In genomic region chr3:128590948-128591347, GRCh38 we compare ENCODE assay signal across 17 cellular contexts. TPM values are rescaled to one million over a fixed set of nuclear protein-coding genes. Genes with fewer than 3 reads are reported as not detected.
DNase-seq lines count a peak whose midpoint lies in the region; ATAC-seq, FAIRE-seq and TF ChIP-seq lines count a peak whose summit lies in the region.
"Had no signal": no experiment of that assay in that cellular context is flagged by ENCODE, and none has a peak within 500 bp of the region (broad histone marks: within the 10 kb centered on the region; RNA-seq: fewer than 3 reads in every experiment).

No MANE protein-coding gene starts in this region.

- intact Hi-C loops in kidney (cut with DNase I) (no loop called here), left lung (cut with DNase I) (no loop called here)

- H3K4me1 ChIP-seq in SJCRH30: no peaks in the 10 kb centered on the region
- no peaks in the 10 kb centered on the region for H3K4me1 ChIP-seq in kidney (ENCODE audit: control insufficient read depth in 1 of 2, insufficient read depth in 1 of 2, low read depth in 1 of 2, low read length in 2 of 2)
- H3K4me1 ChIP-seq in left lung: peaks cover 0 to 36% of the 10 kb centered on the region in 2 donors
- H3K4me1 ChIP-seq: esophagus squamous epithelium had no signal

- POLR2A ChIA-PET in HEK293T (lab: Yijun Ruan, JAX): no interaction called here

- peak; percentile 30 for TF ChIP-seq CTCF in D721Med (IDR thresholded peaks at IDR 0.05; ENCODE audit: insufficient read depth, missing control alignments)
- TF ChIP-seq CTCF in kidney (IDR thresholded peaks at IDR 0.05; ENCODE audit: borderline replicate concordance, extremely low read depth, insufficient read depth): peak; percentile 34
- TF ChIP-seq CTCF in left lung (IDR thresholded peaks at IDR 0.05): no peak

- CTCF ChIA-PET in HEK293T (lab: Yijun Ruan, JAX): no interaction called here

- H3K4me3 ChIP-seq in SJCRH30: no peak overlapping the region
- H3K4me3 ChIP-seq in kidney (ENCODE audit: low read length in 2 of 2): no peak overlapping the region
- no peak overlapping the region for H3K4me3 ChIP-seq in left lung
- H3K4me3 ChIP-seq: BLaER1 treated with 17β-estradiol and CSF1 and Interleukin-3, amounts not matched to agents 10 nM and 100 nM; esophagus squamous epithelium had no signal

- ATAC-seq in left lung (no peak), esophagus mucosa (no peak)
- ATAC-seq: stimulated activated naive B cell treated with anti-CD40 and anti-IgM and Interleukin-4, amounts not matched to agents 10 μg/mL and 1 μg/mL and 100 μg/mL, for 72 hours; T-cell had no signal

- no peak overlapping the region for H3K9ac ChIP-seq in kidney (ENCODE audit: low read length in 2 of 2)
- H3K9ac ChIP-seq: BLaER1 treated with 17β-estradiol and CSF1 and Interleukin-3, amounts not matched to agents 10 nM and 100 nM had no signal

- no peaks in the 10 kb centered on the region for H3K36me3 ChIP-seq in SJCRH30
- H3K36me3 ChIP-seq in kidney (ENCODE audit: control insufficient read depth in 1 of 2, insufficient read depth in 2 of 2, low read length in 2 of 2): no peaks in the 10 kb centered on the region
- no peaks in the 10 kb centered on the region for H3K36me3 ChIP-seq in left lung
- H3K36me3 ChIP-seq: esophagus squamous epithelium had no signal

- H3K27me3 ChIP-seq in SJCRH30: no peaks in the 10 kb centered on the region
- no peaks in the 10 kb centered on the region for H3K27me3 ChIP-seq in left lung
- H3K27me3 ChIP-seq: BLaER1 treated with 17β-estradiol and CSF1 and Interleukin-3, amounts not matched to agents 10 nM and 100 nM had no signal

- FAIRE-seq in D721Med (lab: Jason Lieb, UNC): no peak
- FAIRE-seq in kidney (lab: Jason Lieb, UNC): no peak
- FAIRE-seq: bronchial epithelial cell had no signal

- DNase-seq in D721Med (ENCODE audit: insufficient read length, low spot score): no peak
- peak; percentile 55 for DNase-seq in HEK293T (ENCODE audit: extremely low spot score)
- DNase-seq in SJCRH30: peak; percentile 45 to 64
- no peak for DNase-seq in kidney
- no peak for DNase-seq in left lung
- DNase-seq in activated CD4-positive, CD25-positive, alpha-beta regulatory T cell (lab: John Stamatoyannopoulos, UW): no peak
- DNase-seq in 8988T: no peak
- DNase-seq: activated CD4-positive, alpha-beta T cell treated with anti-CD3 and anti-CD28 coated beads, Interleukin-2, amount 50 U/mL, for 48 hours; activated effector memory CD4-positive, alpha-beta T cell treated with anti-CD3 and anti-CD28 coated beads, Interleukin-2, amount 50 U/mL, for 16 hours; esophagus squamous epithelium; NCI-H1694; stimulated activated CD4-positive, alpha-beta T cell treated with anti-CD3 and anti-CD28 coated beads, Interleukin-2, amount 100 ng/mL, for 48 hours; stimulated activated naive B cell treated with anti-CD40 and anti-IgM and Interleukin-4, amounts not matched to agents 10 μg/mL and 1 μg/mL and 100 μg/mL, for 72 hours; T-cell had no signal

- H3K27ac ChIP-seq in SJCRH30 (no peak overlapping the region), kidney (ENCODE audit: low read depth in 2 of 2, low read length in 2 of 2) (no peak overlapping the region), left lung (peak overlapping the region in 1 of 2 donors; percentile 76)
- H3K27ac ChIP-seq: BLaER1 treated with 17β-estradiol and CSF1 and Interleukin-3, amounts not matched to agents 10 nM and 100 nM; esophagus squamous epithelium had no signal

- no peaks in the 10 kb centered on the region for H3K9me3 ChIP-seq in SJCRH30 (replicated peaks)
- H3K9me3 ChIP-seq in kidney (ENCODE audit: control insufficient read depth in 1 of 2, low read length in 2 of 2): peaks cover 0 to 2% of the 10 kb centered on the region in 2 donors
- H3K9me3 ChIP-seq in left lung: no peaks in the 10 kb centered on the region
- H3K9me3 ChIP-seq: esophagus squamous epithelium had no signal

TF ChIP-seq in HEK293T, 16 proteins besides CTCF, POLR2A, EP300 and RAD21:
- TF ChIP-seq, protein P1, sequence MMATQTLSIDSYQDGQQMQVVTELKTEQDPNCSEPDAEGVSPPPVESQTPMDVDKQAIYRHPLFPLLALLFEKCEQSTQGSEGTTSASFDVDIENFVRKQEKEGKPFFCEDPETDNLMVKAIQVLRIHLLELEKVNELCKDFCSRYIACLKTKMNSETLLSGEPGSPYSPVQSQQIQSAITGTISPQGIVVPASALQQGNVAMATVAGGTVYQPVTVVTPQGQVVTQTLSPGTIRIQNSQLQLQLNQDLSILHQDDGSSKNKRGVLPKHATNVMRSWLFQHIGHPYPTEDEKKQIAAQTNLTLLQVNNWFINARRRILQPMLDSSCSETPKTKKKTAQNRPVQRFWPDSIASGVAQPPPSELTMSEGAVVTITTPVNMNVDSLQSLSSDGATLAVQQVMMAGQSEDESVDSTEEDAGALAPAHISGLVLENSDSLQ (IDR thresholded peaks at IDR 0.05): no peak
- TF ChIP-seq LEF1 (IDR thresholded peaks at IDR 0.05; ENCODE audit: borderline replicate concordance) (no peak), SP1 (IDR thresholded peaks at IDR 0.05) (no peak), FOXM1 (IDR thresholded peaks at IDR 0.05; ENCODE audit: borderline replicate concordance) (no peak), ARNT (IDR thresholded peaks at IDR 0.05) (no peak), SUZ12 (IDR thresholded peaks at IDR 0.05) (no peak), ZNF384 (IDR thresholded peaks at IDR 0.05) (no peak), BHLHE40 (IDR thresholded peaks at IDR 0.05; ENCODE audit: borderline replicate concordance) (no peak), NFRKB (IDR thresholded peaks at IDR 0.05) (no peak), FOXA1 (IDR thresholded peaks at IDR 0.05) (no peak), FOXK2 (IDR thresholded peaks at IDR 0.05) (no peak), ELF4 (IDR thresholded peaks at IDR 0.05) (no peak), HDGF (IDR thresholded peaks at IDR 0.05; ENCODE audit: borderline replicate concordance) (no peak), CTBP1 (IDR thresholded peaks at IDR 0.05; ENCODE audit: borderline replicate concordance) (no peak), L3MBTL2 (conservative IDR thresholded peaks at IDR 0.05) (no peak)

RNA-seq across cellular contexts. Expression of gene RPN1, which starts 59.7 kb away (rescaled TPM):
- 268 and 271 TPM in 2 replicates for total RNA-seq in SJCRH30 (2014; rRNA removed; shearing (Covaris generic))
- total RNA-seq in kidney: 234 TPM
- polyA plus RNA-seq in kidney (ENCODE audit: insufficient read depth, low read depth, low replicate concordance): 192 TPM
- 100 to 1,000 TPM; 229 to 294 TPM for total RNA-seq in left lung
- total RNA-seq in esophagus mucosa: 108 TPM

Comparison
In these comparisons a context has a peak if more than half of its experiments do, and no peak if none do; other contexts are left out.
1. DNase-seq: peak in HEK293T (single experiment) and SJCRH30 (2 of 2); none in D721Med (single experiment), kidney (single experiment), left lung (0 of 2), activated CD4-positive, CD25-positive, alpha-beta regulatory T cell (0 of 4) and 8988T (single experiment).
2. CTCF ChIP-seq: peak in D721Med (single experiment) and kidney (single experiment); none in left lung (0 of 2).